Comparison of ENCODE assay signal across 27 cellular contexts in the genomic region with DNA sequence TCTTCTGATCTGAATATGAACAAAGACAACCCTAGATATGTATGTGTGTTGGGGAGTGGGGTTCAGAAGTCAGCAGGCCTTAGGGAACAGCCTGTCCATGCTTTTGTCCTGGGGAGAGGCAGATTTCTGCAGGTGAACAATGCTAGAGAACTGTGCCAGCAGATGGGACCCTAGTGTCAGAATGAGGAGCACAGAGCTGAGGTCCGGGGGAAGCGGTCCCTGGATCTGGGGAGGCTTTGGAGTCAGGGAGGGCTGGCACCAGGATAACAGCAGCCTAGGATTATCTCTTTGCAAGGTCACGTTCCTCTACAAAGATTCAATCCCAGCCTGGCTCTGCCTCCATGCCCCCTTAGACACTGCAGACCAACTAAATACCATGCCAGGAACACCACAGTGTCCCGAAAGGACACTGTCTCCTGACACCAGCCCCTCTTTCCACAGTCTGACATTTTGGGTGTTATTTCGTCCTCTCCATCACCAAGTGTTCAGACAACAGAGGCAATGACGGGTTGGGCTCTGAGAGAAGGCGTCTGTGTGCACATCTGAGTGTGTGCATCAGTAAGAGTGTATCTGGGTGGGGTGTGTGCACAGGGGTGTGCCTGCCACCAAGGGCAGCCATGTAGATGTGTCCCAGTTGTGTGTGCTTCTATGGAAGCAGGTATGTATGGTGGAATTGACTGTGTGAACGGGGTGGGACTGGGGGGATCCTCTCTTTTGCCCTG. TPM values are rescaled to one million over a fixed set of nuclear protein-coding genes. Genes with fewer than 3 reads are reported as not detected.
DNase-seq lines count a peak whose midpoint lies in the region; ATAC-seq and TF ChIP-seq lines count a peak whose summit lies in the region.
"Had no signal": no experiment of that assay in that cellular context is flagged by ENCODE, and none has a peak within 500 bp of the region (broad histone marks: within the 10 kb centered on the region; RNA-seq: fewer than 3 reads in every experiment).

No MANE protein-coding gene starts in this region.

- H3K4me3 Mint-ChIP-seq in osteocyte (ENCODE audit: unreplicated experiment), result no peak overlapping the region
- H3K4me3 Mint-ChIP-seq: CD4-positive, alpha-beta memory T cell; GM23338; H9 had no signal

- no peak for ATAC-seq in right cardiac atrium
- ATAC-seq: GM12878, HepG2 had no signal

- no peak overlapping the region for H2BK5ac ChIP-seq in mesendoderm (ENCODE audit: low read length)

- H3K27me3 ChIP-seq in right atrium auricular region (no peaks in the 10 kb centered on the region), right cardiac atrium (ENCODE audit: control insufficient read depth, insufficient read depth) (no peaks in the 10 kb centered on the region), mesendoderm (ENCODE audit: insufficient read depth, low read length, poor library complexity) (no peaks in the 10 kb centered on the region), brain microvascular endothelial cell (replicated peaks) (no peaks in the 10 kb centered on the region)

- peaks cover 14% of the 10 kb centered on the region for H3K4me1 Mint-ChIP-seq in osteocyte (ENCODE audit: unreplicated experiment)

- no peaks in the 10 kb centered on the region for H3K79me1 ChIP-seq in mesendoderm (ENCODE audit: low read length)

- H4K8ac ChIP-seq in mesendoderm (ENCODE audit: low read depth, low read length), result no peak overlapping the region

- TF ChIP-seq CTCF in right atrium auricular region (IDR thresholded peaks at IDR 0.05) (no peak), osteocyte (IDR thresholded peaks at IDR 0.05) (no peak), brain microvascular endothelial cell (IDR thresholded peaks at IDR 0.05; ENCODE audit: low read depth, low read length, missing control alignments) (no peak)

- H3K27ac ChIP-seq in right atrium auricular region, result no peak overlapping the region
- no peak overlapping the region for H3K27ac ChIP-seq in right cardiac atrium (ENCODE audit: low read length)
- no peak overlapping the region for H3K27ac ChIP-seq in mesendoderm (ENCODE audit: low read depth, low read length)
- H3K27ac ChIP-seq in brain microvascular endothelial cell, result no peak overlapping the region

- no peak overlapping the region for H3K23ac ChIP-seq in mesendoderm (ENCODE audit: low read length)

- H3K27me3 Mint-ChIP-seq in osteocyte (ENCODE audit: unreplicated experiment), result peaks cover 37% of the 10 kb centered on the region

- H3K27ac Mint-ChIP-seq in osteocyte (ENCODE audit: unreplicated experiment), result no peak overlapping the region
- H3K27ac Mint-ChIP-seq: GM23338, H9 had no signal

- H3K9me3 Mint-ChIP-seq in osteocyte (ENCODE audit: unreplicated experiment), result no peaks in the 10 kb centered on the region
- H3K9me3 Mint-ChIP-seq: CD4-positive, alpha-beta memory T cell; GM23338; H9 had no signal

- no peak overlapping the region for H3K4me2 ChIP-seq in mesendoderm (ENCODE audit: low read length)
- H3K4me2 ChIP-seq: GM23338 had no signal

- WGBS in right cardiac atrium, result 81% methylated on average over 8 of the region's 8 CpGs
- WGBS in mesendoderm (ENCODE audit: extremely low coverage, insufficient coverage, low lambda C conversion rate), result no CpG with 5 or more reads among the region's 8 CpGs

- H3K4me3 ChIP-seq in right atrium auricular region (no peak overlapping the region), right cardiac atrium (ENCODE audit: low read length) (no peak overlapping the region), mesendoderm (ENCODE audit: low read length) (no peak overlapping the region), brain microvascular endothelial cell (ENCODE audit: low read depth, low read length) (no peak overlapping the region)
- H3K4me3 ChIP-seq: GM12878, GM23338 had no signal

- no peak overlapping the region for H3K18ac ChIP-seq in mesendoderm (ENCODE audit: low read length)

- no peak overlapping the region for H3K9ac ChIP-seq in mesendoderm (ENCODE audit: low read length)

- no peak overlapping the region for H2BK15ac ChIP-seq in mesendoderm (replicated peaks; ENCODE audit: low read depth)

- H3K79me2 ChIP-seq in mesendoderm (ENCODE audit: control insufficient read depth, insufficient read depth, low read length), result no peaks in the 10 kb centered on the region

- intact Hi-C loops in right cardiac atrium (cut with DNase I), result loop anchor here in 3 of 4 donors (5.0 kb wide), 3 partner anchors 37 to 62 kb away; no protein-coding TSS in a partner anchor

- in situ Hi-C loops in brain microvascular endothelial cell (cut with HindIII; ENCODE audit: low pct_ligation_motif_present, low sequenced_read_pairs), result no loop called here

- DNase-seq in right atrium auricular region (ENCODE audit: low spot score), result peak; percentile 36
- no peak for DNase-seq in right cardiac atrium
- peak; percentile 22 for DNase-seq in activated CD8-positive, alpha-beta memory T cell treated with anti-CD3 and anti-CD28 coated beads, Interleukin-2, amount 50 U/mL, for 48 hours
- DNase-seq in osteocyte (ENCODE audit: extremely low spot score, unreplicated experiment), result peak; percentile 57
- no peak for DNase-seq in mesendoderm
- DNase-seq in NCI-H774 (lab: John Stamatoyannopoulos, UW), result no peak
- DNase-seq in brain microvascular endothelial cell, result no peak
- DNase-seq: C1 segment of cervical spinal cord; Caco-2; CD4-positive, alpha-beta memory T cell; DMS 273 treated with DMSO at 0.1 percent for 48 hours; DMS79; EL; GDM1; H9; Karpas-422; NCI-H1092; NCI-H1417 treated with DMSO at 0.1 percent for 48 hours; NCI-H187; NCI-H2107; NCI-H524; NCI-H748 treated with DMSO at 0.1 percent for 48 hours; RPMI8226; SHP77 had no signal

- H2BK120ac ChIP-seq in mesendoderm (ENCODE audit: low read depth, low read length), result no peak overlapping the region

- H2AK5ac ChIP-seq in mesendoderm (ENCODE audit: low read length), result no peak overlapping the region

- H3K4me1 ChIP-seq in right atrium auricular region, result peaks cover 0 to 13% of the 10 kb centered on the region in 2 donors
- H3K4me1 ChIP-seq in right cardiac atrium (ENCODE audit: control insufficient read depth, insufficient read depth, low read length), result peaks cover 8% of the 10 kb centered on the region
- H3K4me1 ChIP-seq in mesendoderm (ENCODE audit: control insufficient read depth, low read depth, low read length), result no peaks in the 10 kb centered on the region
- H3K4me1 ChIP-seq: Caco-2 had no signal

- H3K9me3 ChIP-seq in right atrium auricular region (no peaks in the 10 kb centered on the region), right cardiac atrium (ENCODE audit: control insufficient read depth, low read length) (no peaks in the 10 kb centered on the region)

- no peak overlapping the region for H3K56ac ChIP-seq in mesendoderm (ENCODE audit: low read length)

- H3K36me3 ChIP-seq in right atrium auricular region, result no peaks in the 10 kb centered on the region
- no peaks in the 10 kb centered on the region for H3K36me3 ChIP-seq in mesendoderm (ENCODE audit: control insufficient read depth, insufficient read depth, low read length)
- H3K36me3 ChIP-seq in brain microvascular endothelial cell (replicated peaks), result no peaks in the 10 kb centered on the region

- H4K5ac ChIP-seq in mesendoderm (ENCODE audit: low read length), result no peak overlapping the region

- no peak overlapping the region for H3K4ac ChIP-seq in mesendoderm (ENCODE audit: low read depth, low read length)

- H3K36me3 Mint-ChIP-seq in osteocyte (ENCODE audit: unreplicated experiment), result no peaks in the 10 kb centered on the region
- H3K36me3 Mint-ChIP-seq: CD4-positive, alpha-beta memory T cell had no signal

RNA-seq across cellular contexts. Expression of a gene that starts 43.5 kb away (rescaled TPM):
- 100 to 1,000 TPM; 114 to 169 TPM for total RNA-seq in right atrium auricular region
- total RNA-seq in right cardiac atrium, result 100 to 1,000 TPM; 152 to 175 (median 159) TPM
- 179 TPM for polyA plus RNA-seq in right cardiac atrium
- 327 and 333 TPM in 2 replicates for total RNA-seq in osteocyte
- 498 TPM for polyA plus RNA-seq in mesendoderm (2013, experiment 1 of 2)
- polyA plus RNA-seq in mesendoderm (2013, experiment 2 of 2), result 521 TPM

RNA-seq across cellular contexts. Expression of a gene that starts 50.3 kb away (rescaled TPM):
- total RNA-seq in right atrium auricular region (10 to 100 TPM; 11.3 to 22.9 TPM), right cardiac atrium (10 to 100 TPM; 24.8 to 31.2 (median 28.0) TPM), osteocyte (7.8 and 8.7 TPM in 2 replicates)
- 10.0 TPM for polyA plus RNA-seq in right cardiac atrium
- 8.2 TPM for polyA plus RNA-seq in mesendoderm (2013, experiment 1 of 2)
- 7.9 TPM for polyA plus RNA-seq in mesendoderm (2013, experiment 2 of 2)
- total RNA-seq: Caco-2, GM12878 had no signal

Comparison
In these comparisons a context has a peak if more than half of its experiments do, and no peak if none do; other contexts are left out.
1. DNase-seq: peak in right atrium auricular region (single experiment), activated CD8-positive, alpha-beta memory T cell treated with anti-CD3 and anti-CD28 coated beads, Interleukin-2, amount 50 U/mL, for 48 hours (single experiment) and osteocyte (single experiment); none in right cardiac atrium (0 of 3), mesendoderm (single experiment), NCI-H774 (single experiment) and brain microvascular endothelial cell (single experiment).